10 cellular contexts compared by ENCODE assay signal in the genomic region with DNA sequence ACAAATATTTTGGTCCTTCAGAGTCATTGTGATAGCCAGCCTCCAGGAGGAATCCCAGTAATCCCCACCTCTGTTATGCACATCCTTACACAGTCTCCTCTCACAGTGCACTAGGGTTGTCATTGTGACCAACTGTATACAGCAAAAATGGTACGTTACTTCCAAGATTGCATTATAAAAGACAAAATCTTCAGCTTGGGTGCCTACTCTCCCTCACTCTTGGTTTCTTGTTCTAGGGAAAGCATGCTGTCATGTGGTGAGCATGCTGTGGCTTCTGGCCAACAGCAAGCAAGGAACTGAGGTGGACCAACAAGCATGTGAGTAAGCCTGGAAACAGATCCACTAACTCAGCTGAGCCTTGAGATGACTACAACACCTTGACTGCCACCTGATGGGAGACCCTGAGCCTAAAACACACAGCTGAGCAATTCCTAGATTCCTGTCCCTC.
DNase-seq lines count a peak whose midpoint lies in the region; ATAC-seq, FAIRE-seq and TF ChIP-seq lines count a peak whose summit lies in the region.
"Had no signal": no experiment of that assay in that cellular context is flagged by ENCODE, and none has a peak within 500 bp of the region (broad histone marks: within the 10 kb centered on the region; RNA-seq: fewer than 3 reads in every experiment).

No MANE protein-coding gene starts in this region.

- peak; percentile 76 for DNase-seq in RCC 7860 (ENCODE audit: low spot score)
- peak; percentile 81 for DNase-seq in fibroblast of the aortic adventitia (ENCODE audit: low read depth)
- DNase-seq in gastrocnemius medialis: peak; percentile 73 to 89
- DNase-seq in A673 (ENCODE audit: low spot score): no peak
- DNase-seq in D721Med (ENCODE audit: insufficient read length, low spot score): no peak
- DNase-seq in Caco-2: no peak
- DNase-seq in NCI-H1105 (lab: John Stamatoyannopoulos, UW): no peak
- DNase-seq: naive B cell, NCI-H2107 had no signal

- no peak overlapping the region for H3K4me3 ChIP-seq in fibroblast of the aortic adventitia (ENCODE audit: low read depth, low read length)
- peak overlapping the region in 1 of 4 donors; percentile 22 for H3K4me3 ChIP-seq in gastrocnemius medialis
- no peak overlapping the region for H3K4me3 ChIP-seq in A673 (ENCODE audit: low read depth, low read length, poor library complexity, severe bottlenecking)
- H3K4me3 ChIP-seq in Caco-2 (ENCODE audit: low read depth, low read length): no peak overlapping the region

- H3K4me1 ChIP-seq in gastrocnemius medialis (peaks cover 42 to 73% of the 10 kb centered on the region in 2 donors), A673 (ENCODE audit: insufficient read depth, low read length, poor library complexity, severe bottlenecking) (peaks cover 7% of the 10 kb centered on the region), Caco-2 (peaks cover 30% of the 10 kb centered on the region)

- BruUV-seq in A673 (replicated peaks; lab: Mats Ljungman, UMichigan) (no TSS peak), Caco-2 (replicated peaks; lab: Mats Ljungman, UMichigan) (no TSS peak)

- H3K36me3 ChIP-seq in gastrocnemius medialis (no peaks in the 10 kb centered on the region), A673 (ENCODE audit: insufficient read depth, low read length, poor library complexity, severe bottlenecking) (no peaks in the 10 kb centered on the region), Caco-2 (ENCODE audit: control insufficient read depth, insufficient read depth, low read length) (no peaks in the 10 kb centered on the region)

- in situ Hi-C loops in gastrocnemius medialis (cut with MboI; ENCODE audit: low sequenced_read_pairs in 4 of 4): loop anchor here in 1 of 4 donors (5.0 kb wide), 1 partner anchor 65 kb away; no protein-coding TSS in a partner anchor

- no peaks in the 10 kb centered on the region for H3K36me3 Mint-ChIP-seq in Caco-2 (ENCODE audit: insufficient read depth, unreplicated experiment)
- H3K36me3 Mint-ChIP-seq: naive B cell had no signal

- no peak overlapping the region for H3K27ac Mint-ChIP-seq in Caco-2 (ENCODE audit: unreplicated experiment)

- POLR2A ChIA-PET in A673 (lab: Charles Lee; ENCODE audit: low non-redundant PET): no interaction called here
- POLR2A ChIA-PET in Caco-2 (lab: Charles Lee): no interaction called here

- no peak for TF ChIP-seq CTCF in fibroblast of the aortic adventitia (IDR thresholded peaks at IDR 0.05; ENCODE audit: insufficient read depth, low read length)
- TF ChIP-seq CTCF in gastrocnemius medialis (IDR thresholded peaks at IDR 0.05 in 4 of 5, conservative IDR thresholded peaks at IDR 0.05 in 1 of 5): no peak
- TF ChIP-seq CTCF in A673 (conservative IDR thresholded peaks at IDR 0.05; ENCODE audit: low read depth, low read length): no peak
- no peak for TF ChIP-seq CTCF in D721Med (IDR thresholded peaks at IDR 0.05; ENCODE audit: insufficient read depth, missing control alignments)
- no peak for TF ChIP-seq CTCF in Caco-2 (IDR thresholded peaks at IDR 0.05; ENCODE audit: insufficient read depth in 1 of 2, low read depth in 1 of 2, low read length in 1 of 2, severe bottlenecking in 1 of 2, unreplicated experiment in 1 of 2)

- H3K4me3 Mint-ChIP-seq in Caco-2 (ENCODE audit: unreplicated experiment): no peak overlapping the region
- H3K4me3 Mint-ChIP-seq: naive B cell had no signal

- H3K27me3 ChIP-seq in gastrocnemius medialis (no peaks in the 10 kb centered on the region), A673 (replicated peaks; ENCODE audit: insufficient read depth, low read depth, low read length, poor library complexity) (no peaks in the 10 kb centered on the region), Caco-2 (replicated peaks; ENCODE audit: control insufficient read depth, insufficient read depth, low read length) (no peaks in the 10 kb centered on the region)

- intact Hi-C loops in gastrocnemius medialis (cut with DNase I; ENCODE audit: low total_unique reads): loop anchor here (1.0 to 2.0 kb wide), 2 partner anchors 20 to 70 kb away; no protein-coding TSS in a partner anchor
- intact Hi-C loops in A673 (cut with micrococcal nuclease; ENCODE audit: unreplicated experiment): no loop called here
- intact Hi-C loops in Caco-2 (cut with micrococcal nuclease; ENCODE audit: unreplicated experiment): no loop called here

- no peak for TF ChIP-seq POLR2A in gastrocnemius medialis (IDR thresholded peaks at IDR 0.05)

- FAIRE-seq in RCC 7860 (lab: Jason Lieb, UNC) (peak; percentile 66), D721Med (lab: Jason Lieb, UNC) (no peak)

- peak overlapping the region; percentile 85 to 88 (median 86) for H3K27ac ChIP-seq in gastrocnemius medialis
- no peak overlapping the region for H3K27ac ChIP-seq in A673 (ENCODE audit: low read depth, low read length, poor library complexity, severe bottlenecking)

- CTCF ChIA-PET in A673 (lab: Charles Lee) (no interaction called here), Caco-2 (lab: Charles Lee) (interaction anchor here (0.7 kb wide), 1 partner anchor 63 kb away, joined by 3 read pairs; no protein-coding TSS in a partner anchor)

- H3K9me3 Mint-ChIP-seq in Caco-2 (ENCODE audit: unreplicated experiment): no peaks in the 10 kb centered on the region

- H3K4me1 Mint-ChIP-seq in Caco-2 (ENCODE audit: low read depth, unreplicated experiment): no peaks in the 10 kb centered on the region
- H3K4me1 Mint-ChIP-seq: naive B cell had no signal

- ATAC-seq in GM19452 (IDR thresholded peaks at IDR 0.05; ENCODE audit: unreplicated experiment): peak; percentile 55
- ATAC-seq in gastrocnemius medialis: peak; percentile 95 to 96

- H3K9me3 ChIP-seq in gastrocnemius medialis (no peaks in the 10 kb centered on the region), A673 (ENCODE audit: low read depth, low read length, poor library complexity, severe bottlenecking) (no peaks in the 10 kb centered on the region), Caco-2 (no peaks in the 10 kb centered on the region)

- H3K27me3 Mint-ChIP-seq in Caco-2 (ENCODE audit: insufficient read depth, unreplicated experiment): no peaks in the 10 kb centered on the region

Comparison
In these comparisons a context has a peak if more than half of its experiments do, and no peak if none do; other contexts are left out.
1. DNase-seq: peak in RCC 7860 (single experiment), fibroblast of the aortic adventitia (single experiment) and gastrocnemius medialis (2 of 2); none in A673 (single experiment), D721Med (single experiment), Caco-2 (0 of 2) and NCI-H1105 (single experiment).